Comparison of ENCODE assay signal across 1 cellular context in the genomic region with DNA sequence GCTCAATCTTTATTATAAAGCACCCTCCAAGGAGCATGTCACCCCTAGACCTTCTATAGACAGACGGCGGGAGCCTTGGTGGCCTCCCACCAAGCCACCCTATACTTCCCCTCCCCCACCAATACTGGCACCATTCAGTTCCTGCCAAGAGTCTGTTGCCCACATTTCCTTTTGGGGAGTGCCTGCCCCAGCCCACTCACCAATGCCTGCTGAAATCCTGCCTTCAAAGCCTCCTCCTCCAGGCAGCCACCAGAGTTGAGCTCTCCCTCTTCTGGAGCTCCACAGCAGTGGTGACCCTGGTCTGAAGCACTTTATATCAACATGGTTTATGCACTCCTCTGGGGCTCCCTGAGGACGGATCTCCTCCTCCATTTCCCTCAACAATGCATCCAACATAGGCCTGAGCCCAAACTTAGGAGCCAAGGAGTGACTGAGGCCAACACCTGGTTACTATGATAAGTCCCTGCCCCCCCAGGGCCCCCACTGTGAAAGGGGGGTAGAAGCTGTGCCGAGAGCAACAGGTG.
TF ChIP-seq lines count a peak whose summit lies in the region.

No MANE protein-coding gene starts in this region.

TF ChIP-seq in H1, 55 proteins besides CTCF, POLR2A, EP300 and RAD21:
- TF ChIP-seq CEBPB (IDR thresholded peaks at IDR 0.05; ENCODE audit: low read depth, low read length) (no peak), RBBP5 (IDR thresholded peaks at IDR 0.05; ENCODE audit: borderline replicate concordance, low read depth, low read length) (no peak), SP1 (IDR thresholded peaks at IDR 0.05; ENCODE audit: low read depth, low read length) (no peak), TEAD4 (IDR thresholded peaks at IDR 0.05; ENCODE audit: low read depth, low read length) (no peak), RXRA (IDR thresholded peaks at IDR 0.05; ENCODE audit: insufficient read depth, low read depth, low read length) (no peak), PHF8 (conservative IDR thresholded peaks at IDR 0.05; ENCODE audit: low read depth, low read length) (no peak), RFX5 (IDR thresholded peaks at IDR 0.05; ENCODE audit: borderline replicate concordance, low read depth, low read length) (no peak), POLR2AphosphoS5 (IDR thresholded peaks at IDR 0.05; ENCODE audit: low read depth, low read length) (no peak), GABPA (IDR thresholded peaks at IDR 0.05; ENCODE audit: borderline replicate concordance, insufficient read depth, low read length) (no peak), FOSL1 (IDR thresholded peaks at IDR 0.05; ENCODE audit: insufficient read depth, low read depth, low read length) (no peak), BACH1 (IDR thresholded peaks at IDR 0.05; ENCODE audit: low read length) (no peak), GTF2F1 (IDR thresholded peaks at IDR 0.05; ENCODE audit: borderline replicate concordance, low read depth, low read length) (no peak), SUZ12 (IDR thresholded peaks at IDR 0.05; ENCODE audit: low read length) (no peak), TAF7 (optimal IDR thresholded peaks at IDR 0.05; ENCODE audit: borderline replicate concordance, low read depth, low read length) (no peak), TCF12 (IDR thresholded peaks at IDR 0.05; ENCODE audit: low read depth, low read length) (no peak)
